9 cellular contexts compared by ENCODE assay signal in genomic region chr7:128201067-128201689, GRCh38. TPM values are rescaled to one million over a fixed set of nuclear protein-coding genes. Genes with fewer than 3 reads are reported as not detected.
A peak's percentile ranks its signal among the peaks of the same experiment; 100 is the strongest.
DNase-seq lines count a peak whose midpoint lies in the region; ATAC-seq, FAIRE-seq and TF ChIP-seq lines count a peak whose summit lies in the region.
"Had no signal": no experiment of that assay in that cellular context is flagged by ENCODE, and none has a peak within 500 bp of the region (broad histone marks: within the 10 kb centered on the region; RNA-seq: fewer than 3 reads in every experiment).

No MANE protein-coding gene starts in this region.

- H3K36me3 ChIP-seq in HAP-1 (replicated peaks) (no peaks in the 10 kb centered on the region), ovary (no peaks in the 10 kb centered on the region)

- no peak overlapping the region for H3K4me3 ChIP-seq in A549
- peak overlapping the region; percentile 10; the same call in 1 of the 2 replicates for H3K4me3 ChIP-seq in HAP-1
- no peak overlapping the region for H3K4me3 ChIP-seq in ovary

- no peaks in the 10 kb centered on the region for H3K4me1 ChIP-seq in A549
- H3K4me1 ChIP-seq in HAP-1, result no peaks in the 10 kb centered on the region
- H3K4me1 ChIP-seq in ovary (ENCODE audit: insufficient read depth), result peaks cover 4% of the 10 kb centered on the region

- H3K4me1 Mint-ChIP-seq in nephron, result peaks cover 10% of the 10 kb centered on the region
- no peaks in the 10 kb centered on the region for H3K4me1 Mint-ChIP-seq in Calu3 (ENCODE audit: low read depth, unreplicated experiment)

- TF ChIP-seq CTCF in A549 (IDR thresholded peaks at IDR 0.05), result no peak
- TF ChIP-seq CTCF in nephron (IDR thresholded peaks at IDR 0.05; ENCODE audit: unreplicated experiment in 3 of 3), result no peak
- no peak for TF ChIP-seq CTCF in Calu3 (IDR thresholded peaks at IDR 0.05; ENCODE audit: unreplicated experiment)
- TF ChIP-seq CTCF in ovary (IDR thresholded peaks at IDR 0.05), result no peak

- peak overlapping the region; percentile 37 to 71 (median 69) for H3K4me3 Mint-ChIP-seq in nephron
- no peak overlapping the region for H3K4me3 Mint-ChIP-seq in Calu3 (ENCODE audit: low read depth, unreplicated experiment)

- H3K27me3 ChIP-seq in HAP-1 (ENCODE audit: low read depth) (peaks cover 15% of the 10 kb centered on the region), ovary (no peaks in the 10 kb centered on the region)

- H3K9me3 ChIP-seq in A549 (peaks cover 12% of the 10 kb centered on the region; the same call in 2 of the 3 replicates), HAP-1 (no peaks in the 10 kb centered on the region), ovary (no peaks in the 10 kb centered on the region)

- H3K36me3 Mint-ChIP-seq in nephron (ENCODE audit: low read depth), result no peaks in the 10 kb centered on the region
- H3K36me3 Mint-ChIP-seq in Calu3 (ENCODE audit: insufficient read depth, unreplicated experiment), result no peaks in the 10 kb centered on the region

- peaks cover 71% of the 10 kb centered on the region for H3K27me3 Mint-ChIP-seq in nephron (ENCODE audit: low read depth)
- peaks cover 68% of the 10 kb centered on the region for H3K27me3 Mint-ChIP-seq in Calu3 (ENCODE audit: unreplicated experiment)

- peak overlapping the region; percentile 50 for H3K4me2 ChIP-seq in A549

- no TSS peak for BruUV-seq in Calu3 (replicated peaks; lab: Mats Ljungman, UMichigan)

- TF ChIP-seq POLR2A in A549 (IDR thresholded peaks at IDR 0.05; ENCODE audit: low read length) (no peak), ovary (IDR thresholded peaks at IDR 0.05) (no peak)

- TF ChIP-seq EP300 in A549 (IDR thresholded peaks at IDR 0.05) (no peak), ovary (IDR thresholded peaks at IDR 0.05) (no peak)

- DNase-seq in A549 (ENCODE audit: low read depth in 1 of 2, low spot score in 1 of 2) (no peak), HAP-1 (ENCODE audit: low spot score in 2 of 2) (peak in 1 of 2 experiments; percentile 55), ecto neural progenitor cell (ENCODE audit: low spot score) (peak; percentile 81), Calu3 (no peak), NAMALWA (ENCODE audit: low spot score) (no peak), ovary (no peak), T1000 (lab: John Stamatoyannopoulos, UW) (no peak)

- H3K9me3 Mint-ChIP-seq in nephron (peaks cover 4% of the 10 kb centered on the region), Calu3 (ENCODE audit: low read depth, unreplicated experiment) (no peaks in the 10 kb centered on the region)

- no peak for FAIRE-seq in A549 (lab: Jason Lieb, UNC)

- POLR2A ChIA-PET in A549 (lab: Yijun Ruan, JAX), result no interaction called here

- CTCF ChIA-PET in A549 (lab: Yijun Ruan, JAX) (interaction anchor here (7.6 kb wide), 1 partner anchor 7 kb away, joined by 73 read pairs; no protein-coding TSS in a partner anchor), Calu3 (lab: Charles Lee) (no interaction called here)

- H3K27ac ChIP-seq in A549, result no peak overlapping the region
- no peak overlapping the region for H3K27ac ChIP-seq in ovary

- intact Hi-C loops in Calu3 (cut with micrococcal nuclease; ENCODE audit: unreplicated experiment) (no loop called here), ovary (cut with DNase I) (no loop called here)

- in situ Hi-C loops in HAP-1 (cut with MboI; ENCODE audit: low sequenced_read_pairs), result loop anchor here (10.0 kb wide), 1 partner anchor 486 kb away; no protein-coding TSS in a partner anchor

- no peak overlapping the region for H3K27ac Mint-ChIP-seq in nephron
- no peak overlapping the region for H3K27ac Mint-ChIP-seq in Calu3 (ENCODE audit: unreplicated experiment)

- WGBS in A549 (ENCODE audit: missing lambda C conversion rate), result 48% methylated on average over 18 of the region's 37 CpGs
- WGBS in ovary, 3 donors, result 1 to 6% (median 2%) methylated on average over 30 to 37 of the region's 37 CpGs

- TF ChIP-seq RAD21 in A549 (conservative IDR thresholded peaks at IDR 0.05 in 1 of 2, IDR thresholded peaks at IDR 0.05 in 1 of 2), result no peak

- ATAC-seq in A549, result no peak; a peak in 2 of 6 replicates

TF ChIP-seq in A549, 52 proteins besides CTCF, POLR2A, EP300 and RAD21:
- TF ChIP-seq ATOH8 (CRISPR knock-in tag; IDR thresholded peaks at IDR 0.05; ENCODE audit: low read depth), result no peak

RNA-seq across cellular contexts. Expression of gene LEP, which starts 39.9 kb away (rescaled TPM):
- not detected in 2 replicates for polyA plus RNA-seq in A549 (2011; rRNA removed)
- polyA plus RNA-seq in A549 (2012; cell fraction: cytosol; rRNA removed), result not detected in 2 replicates
- polyA plus RNA-seq in A549 (2012; cell fraction: nucleus; rRNA removed), result not detected in 2 replicates
- not detected in 3 replicates for polyA plus RNA-seq in A549 (2017; fragmentation: RNase III; extraction: RNeasy Plus Mini Kit Qiagen cat#74134 plus additional on column Dnase treatment)
- polyA minus RNA-seq in A549 (2011; rRNA and poly(A)+ RNA removed), result not detected in 2 replicates
- total RNA-seq in Calu3 (2022), result not detected in 2 replicates
- under 1 TPM in 3 of 7 donors, not detected in 4; 0.12 to 0.23 (median 0.15) TPM for total RNA-seq in ovary
- polyA plus RNA-seq in ovary, result under 1 TPM; 0.01 to 0.87 TPM
- total RNA-seq: T-helper 2 cell treated with Interferon-gamma antibody and Interleukin-4, amounts not matched to agents 100 ng/mL and 5 ng/mL, for 36 hours had no signal
